ENCODE assay signal across 1 cellular context in genomic region chr11:74639533-74639932, GRCh38.
TF ChIP-seq lines count a peak whose summit lies in the region.

No MANE protein-coding gene starts in this region.

TF ChIP-seq in K562, 482 proteins besides CTCF, POLR2A, EP300 and RAD21 (continued from another document and continues in another):
- TF ChIP-seq, protein P1, sequence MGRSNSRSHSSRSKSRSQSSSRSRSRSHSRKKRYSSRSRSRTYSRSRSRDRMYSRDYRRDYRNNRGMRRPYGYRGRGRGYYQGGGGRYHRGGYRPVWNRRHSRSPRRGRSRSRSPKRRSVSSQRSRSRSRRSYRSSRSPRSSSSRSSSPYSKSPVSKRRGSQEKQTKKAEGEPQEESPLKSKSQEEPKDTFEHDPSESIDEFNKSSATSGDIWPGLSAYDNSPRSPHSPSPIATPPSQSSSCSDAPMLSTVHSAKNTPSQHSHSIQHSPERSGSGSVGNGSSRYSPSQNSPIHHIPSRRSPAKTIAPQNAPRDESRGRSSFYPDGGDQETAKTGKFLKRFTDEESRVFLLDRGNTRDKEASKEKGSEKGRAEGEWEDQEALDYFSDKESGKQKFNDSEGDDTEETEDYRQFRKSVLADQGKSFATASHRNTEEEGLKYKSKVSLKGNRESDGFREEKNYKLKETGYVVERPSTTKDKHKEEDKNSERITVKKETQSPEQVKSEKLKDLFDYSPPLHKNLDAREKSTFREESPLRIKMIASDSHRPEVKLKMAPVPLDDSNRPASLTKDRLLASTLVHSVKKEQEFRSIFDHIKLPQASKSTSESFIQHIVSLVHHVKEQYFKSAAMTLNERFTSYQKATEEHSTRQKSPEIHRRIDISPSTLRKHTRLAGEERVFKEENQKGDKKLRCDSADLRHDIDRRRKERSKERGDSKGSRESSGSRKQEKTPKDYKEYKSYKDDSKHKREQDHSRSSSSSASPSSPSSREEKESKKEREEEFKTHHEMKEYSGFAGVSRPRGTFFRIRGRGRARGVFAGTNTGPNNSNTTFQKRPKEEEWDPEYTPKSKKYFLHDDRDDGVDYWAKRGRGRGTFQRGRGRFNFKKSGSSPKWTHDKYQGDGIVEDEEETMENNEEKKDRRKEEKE (IDR thresholded peaks at IDR 0.05; ENCODE audit: borderline replicate concordance in 1 of 2, control insufficient read depth in 1 of 2, low read depth in 2 of 2, low read length in 1 of 2): no peak
- peak; percentile 58 for TF ChIP-seq CBFA2T3 (IDR thresholded peaks at IDR 0.05)
- no peak for TF ChIP-seq TRIM28 (IDR thresholded peaks at IDR 0.05)
- TF ChIP-seq MITF (IDR thresholded peaks at IDR 0.05): no peak
- TF ChIP-seq E2F8 (IDR thresholded peaks at IDR 0.05; ENCODE audit: low read depth, partially characterized antibody): no peak
- TF ChIP-seq, protein P2, sequence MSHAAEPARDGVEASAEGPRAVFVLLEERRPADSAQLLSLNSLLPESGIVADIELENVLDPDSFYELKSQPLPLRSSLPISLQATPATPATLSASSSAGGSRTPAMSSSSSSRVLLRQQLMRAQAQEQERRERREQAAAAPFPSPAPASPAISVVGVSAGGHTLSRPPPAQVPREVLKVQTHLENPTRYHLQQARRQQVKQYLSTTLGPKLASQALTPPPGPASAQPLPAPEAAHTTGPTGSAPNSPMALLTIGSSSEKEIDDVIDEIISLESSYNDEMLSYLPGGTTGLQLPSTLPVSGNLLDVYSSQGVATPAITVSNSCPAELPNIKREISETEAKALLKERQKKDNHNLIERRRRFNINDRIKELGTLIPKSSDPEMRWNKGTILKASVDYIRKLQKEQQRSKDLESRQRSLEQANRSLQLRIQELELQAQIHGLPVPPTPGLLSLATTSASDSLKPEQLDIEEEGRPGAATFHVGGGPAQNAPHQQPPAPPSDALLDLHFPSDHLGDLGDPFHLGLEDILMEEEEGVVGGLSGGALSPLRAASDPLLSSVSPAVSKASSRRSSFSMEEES (CRISPR knock-in tag; IDR thresholded peaks at IDR 0.05): no peak
- no peak for TF ChIP-seq ZNF282 (CRISPR knock-in tag; IDR thresholded peaks at IDR 0.05)
- no peak for TF ChIP-seq ZNF609 (CRISPR knock-in tag; IDR thresholded peaks at IDR 0.05; ENCODE audit: borderline replicate concordance)
- no peak for TF ChIP-seq MEF2D (tag; conservative IDR thresholded peaks at IDR 0.05; ENCODE audit: low read depth)
- peak; percentile 19; the same call in 1 of the 2 replicates for TF ChIP-seq TAL1 (IDR thresholded peaks at IDR 0.05)
- no peak for TF ChIP-seq CCAR2 (IDR thresholded peaks at IDR 0.05; ENCODE audit: low read depth, low read length)
- TF ChIP-seq KLF1 (tag; IDR thresholded peaks at IDR 0.05): no peak
- TF ChIP-seq, protein P3, sequence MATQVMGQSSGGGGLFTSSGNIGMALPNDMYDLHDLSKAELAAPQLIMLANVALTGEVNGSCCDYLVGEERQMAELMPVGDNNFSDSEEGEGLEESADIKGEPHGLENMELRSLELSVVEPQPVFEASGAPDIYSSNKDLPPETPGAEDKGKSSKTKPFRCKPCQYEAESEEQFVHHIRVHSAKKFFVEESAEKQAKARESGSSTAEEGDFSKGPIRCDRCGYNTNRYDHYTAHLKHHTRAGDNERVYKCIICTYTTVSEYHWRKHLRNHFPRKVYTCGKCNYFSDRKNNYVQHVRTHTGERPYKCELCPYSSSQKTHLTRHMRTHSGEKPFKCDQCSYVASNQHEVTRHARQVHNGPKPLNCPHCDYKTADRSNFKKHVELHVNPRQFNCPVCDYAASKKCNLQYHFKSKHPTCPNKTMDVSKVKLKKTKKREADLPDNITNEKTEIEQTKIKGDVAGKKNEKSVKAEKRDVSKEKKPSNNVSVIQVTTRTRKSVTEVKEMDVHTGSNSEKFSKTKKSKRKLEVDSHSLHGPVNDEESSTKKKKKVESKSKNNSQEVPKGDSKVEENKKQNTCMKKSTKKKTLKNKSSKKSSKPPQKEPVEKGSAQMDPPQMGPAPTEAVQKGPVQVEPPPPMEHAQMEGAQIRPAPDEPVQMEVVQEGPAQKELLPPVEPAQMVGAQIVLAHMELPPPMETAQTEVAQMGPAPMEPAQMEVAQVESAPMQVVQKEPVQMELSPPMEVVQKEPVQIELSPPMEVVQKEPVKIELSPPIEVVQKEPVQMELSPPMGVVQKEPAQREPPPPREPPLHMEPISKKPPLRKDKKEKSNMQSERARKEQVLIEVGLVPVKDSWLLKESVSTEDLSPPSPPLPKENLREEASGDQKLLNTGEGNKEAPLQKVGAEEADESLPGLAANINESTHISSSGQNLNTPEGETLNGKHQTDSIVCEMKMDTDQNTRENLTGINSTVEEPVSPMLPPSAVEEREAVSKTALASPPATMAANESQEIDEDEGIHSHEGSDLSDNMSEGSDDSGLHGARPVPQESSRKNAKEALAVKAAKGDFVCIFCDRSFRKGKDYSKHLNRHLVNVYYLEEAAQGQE (CRISPR knock-in tag; IDR thresholded peaks at IDR 0.05; ENCODE audit: low read depth): no peak
- no peak for TF ChIP-seq NONO (IDR thresholded peaks at IDR 0.05; ENCODE audit: low read depth in 2 of 2, low read length in 1 of 2)
- no peak for TF ChIP-seq YBX1 (IDR thresholded peaks at IDR 0.05)
- no peak for TF ChIP-seq SRF (CRISPR knock-in tag; IDR thresholded peaks at IDR 0.05)
- peak; percentile 76 for TF ChIP-seq ATF7 (IDR thresholded peaks at IDR 0.05)
- TF ChIP-seq ZNF644 (tag; IDR thresholded peaks at IDR 0.05; ENCODE audit: low read depth): no peak
- TF ChIP-seq MED1 (CRISPR knock-in tag; IDR thresholded peaks at IDR 0.05; ENCODE audit: borderline replicate concordance): no peak
- TF ChIP-seq ELF1 (tag; IDR thresholded peaks at IDR 0.05): no peak
- no peak for TF ChIP-seq MAZ (CRISPR knock-in tag; conservative IDR thresholded peaks at IDR 0.05 in 1 of 2, IDR thresholded peaks at IDR 0.05 in 1 of 2)
- no peak for TF ChIP-seq HES1 (IDR thresholded peaks at IDR 0.05; ENCODE audit: low read depth)
- no peak for TF ChIP-seq ZNF175 (CRISPR knock-in tag; IDR thresholded peaks at IDR 0.05; ENCODE audit: low read depth)
- TF ChIP-seq RBM17 (IDR thresholded peaks at IDR 0.05; ENCODE audit: borderline replicate concordance, low read depth, low read length): no peak
- TF ChIP-seq, protein P4, sequence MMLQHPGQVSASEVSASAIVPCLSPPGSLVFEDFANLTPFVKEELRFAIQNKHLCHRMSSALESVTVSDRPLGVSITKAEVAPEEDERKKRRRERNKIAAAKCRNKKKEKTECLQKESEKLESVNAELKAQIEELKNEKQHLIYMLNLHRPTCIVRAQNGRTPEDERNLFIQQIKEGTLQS (IDR thresholded peaks at IDR 0.05): peak; percentile 66
- TF ChIP-seq, protein P4 (CRISPR knock-in tag; conservative IDR thresholded peaks at IDR 0.05): no peak
- TF ChIP-seq KAT8 (IDR thresholded peaks at IDR 0.05; ENCODE audit: low read depth): no peak
- no peak for TF ChIP-seq HDAC8 (tag; IDR thresholded peaks at IDR 0.05)
- no peak for TF ChIP-seq AFF1 (IDR thresholded peaks at IDR 0.05; ENCODE audit: low read depth in 1 of 2, partially characterized antibody in 2 of 2)
- TF ChIP-seq PPARD (CRISPR knock-in tag; IDR thresholded peaks at IDR 0.05): no peak
- no peak for TF ChIP-seq ZNF507 (tag; conservative IDR thresholded peaks at IDR 0.05)
- TF ChIP-seq PHF21A (IDR thresholded peaks at IDR 0.05; ENCODE audit: borderline replicate concordance, low read depth): no peak
- TF ChIP-seq CHD4 (IDR thresholded peaks at IDR 0.05; ENCODE audit: insufficient read depth, insufficient replicate concordance, low read depth, low read length, poor library complexity, severe bottlenecking): no peak
- no peak for TF ChIP-seq RBM34 (IDR thresholded peaks at IDR 0.05; ENCODE audit: borderline replicate concordance, insufficient read depth, low read length)
- no peak for TF ChIP-seq ZNF445 (CRISPR knock-in tag; IDR thresholded peaks at IDR 0.05; ENCODE audit: low read depth)
- TF ChIP-seq RBBP5 (IDR thresholded peaks at IDR 0.05; ENCODE audit: borderline replicate concordance, insufficient read depth, low read length, poor library complexity, severe bottlenecking): no peak
